ENCODE assay signal across 14 cellular contexts in the genomic region with DNA sequence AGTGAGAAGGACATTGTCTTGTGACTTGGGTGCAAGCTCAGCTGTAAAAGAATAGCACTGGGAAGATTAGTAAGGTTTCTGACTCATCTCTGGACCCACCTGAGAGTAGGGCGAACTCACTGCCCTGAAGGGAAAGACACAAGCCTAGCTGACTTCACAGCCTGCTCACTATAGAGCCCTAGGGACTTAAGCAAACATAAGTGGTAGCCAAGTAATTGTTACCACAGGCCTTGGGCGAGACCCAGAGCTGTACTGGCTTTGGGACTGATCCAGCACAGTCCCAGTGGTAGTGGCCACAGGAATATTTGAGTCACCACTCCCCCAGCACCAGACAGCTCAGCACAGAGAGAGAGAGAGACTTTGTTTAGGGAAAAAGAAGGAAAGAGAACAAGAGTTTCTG.
DNase-seq lines count a peak whose midpoint lies in the region; ATAC-seq and TF ChIP-seq lines count a peak whose summit lies in the region.
"Had no signal": no experiment of that assay in that cellular context is flagged by ENCODE, and none has a peak within 500 bp of the region (broad histone marks: within the 10 kb centered on the region; RNA-seq: fewer than 3 reads in every experiment).

No MANE protein-coding gene starts in this region.

- no peaks in the 10 kb centered on the region for H3K4me1 Mint-ChIP-seq in GM23338

- TF ChIP-seq CTCF in GM23338 (conservative IDR thresholded peaks at IDR 0.05; ENCODE audit: low read depth in 2 of 2) (no peak), PC-9 (conservative IDR thresholded peaks at IDR 0.05) (no peak), fibroblast of mammary gland (conservative IDR thresholded peaks at IDR 0.05; ENCODE audit: control insufficient read depth, insufficient read depth, low read depth, low read length) (no peak), thyroid gland (IDR thresholded peaks at IDR 0.05) (no peak)

- H3K9me3 ChIP-seq in PC-9 (ENCODE audit: insufficient read depth, low read depth): peaks cover 11% of the 10 kb centered on the region
- H3K9me3 ChIP-seq in thyroid gland: no peaks in the 10 kb centered on the region

- peaks cover 4% of the 10 kb centered on the region for H3K27me3 Mint-ChIP-seq in GM23338 (ENCODE audit: insufficient read depth, low read depth, poor library complexity)

- H4K20me1 ChIP-seq in GM23338 (replicated peaks; ENCODE audit: insufficient read depth) (no peaks in the 10 kb centered on the region), PC-9 (ENCODE audit: insufficient read depth) (no peaks in the 10 kb centered on the region)

- intact Hi-C loops in PC-9 (cut with micrococcal nuclease; ENCODE audit: unreplicated experiment) (loop anchor here (1.0 to 5.0 kb wide), 3 partner anchors 105 to 430 kb away; partner anchors contain the start of gene TBL1XR1), thyroid gland (cut with DNase I) (no loop called here)

- H3F3A ChIP-seq in GM23338 (replicated peaks; ENCODE audit: low read depth): no peaks in the 10 kb centered on the region
- peaks cover 10% of the 10 kb centered on the region; the same call in 1 of the 2 replicates for H3F3A ChIP-seq in PC-9 (ENCODE audit: insufficient read depth, low read depth)

- H3K27ac ChIP-seq in GM23338 (ENCODE audit: low read depth) (no peak overlapping the region), PC-9 (peak overlapping the region; percentile 58), thyroid gland (no peak overlapping the region)
- H3K27ac ChIP-seq: VCaP had no signal

- POLR2A ChIA-PET in PC-9 (lab: Charles Lee; ENCODE audit: unreplicated experiment): interaction anchor here (0.7 kb wide), 1 partner anchor 798 kb away, joined by 7 read pairs; no protein-coding TSS in a partner anchor

- H3K9me2 ChIP-seq in GM23338 (ENCODE audit: insufficient read depth) (peaks cover 6% of the 10 kb centered on the region), PC-9 (ENCODE audit: insufficient read depth) (no peaks in the 10 kb centered on the region)

- peaks cover 12% of the 10 kb centered on the region; the same call in 2 of the 3 replicates for H3K36me3 Mint-ChIP-seq in GM23338 (ENCODE audit: low read depth)

- H3K9me3 Mint-ChIP-seq in GM23338: peaks cover 23% of the 10 kb centered on the region

- CTCF ChIA-PET in PC-9 (lab: Charles Lee): interaction anchor here (0.9 to 1.0 kb wide), 2 partner anchors 103 to 105 kb away, joined by 3 read pairs; no protein-coding TSS in a partner anchor

- 0 out of 2 replicates have a peak overlapping the region, but pooled peaks have one; percentile 61 for H3K27ac Mint-ChIP-seq in GM23338
- H3K27ac Mint-ChIP-seq: activated T-cell treated with anti-CD3 and anti-CD28 coated beads, Interleukin-2, amount 50 U/mL, for 72 hours had no signal

- no peak overlapping the region for H2AFZ ChIP-seq in GM23338
- H2AFZ ChIP-seq in PC-9: no peak overlapping the region; the same call in 1 of the 2 replicates

- H3K4me3 ChIP-seq in GM23338 (no peak overlapping the region), PC-9 (no peak overlapping the region), fibroblast of mammary gland (ENCODE audit: control insufficient read depth, low read depth, low read length) (no peak overlapping the region), thyroid gland (replicated peaks in 1 of 3) (no peak overlapping the region)

- no TSS peak for BruUV-seq in PC-9 (replicated peaks; lab: Mats Ljungman, UMichigan)

- DNase-seq in GM23338 (ENCODE audit: low spot score): no peak
- DNase-seq in PC-9: peak; percentile 87
- peak; percentile 75 for DNase-seq in fibroblast of mammary gland (ENCODE audit: low read depth)
- peak; percentile 4 to 14 for DNase-seq in thyroid gland
- DNase-seq in SIG-M5 (lab: John Stamatoyannopoulos, UW): no peak
- no peak for DNase-seq in left lobe of liver (ENCODE audit: low spot score)
- DNase-seq: activated T-cell treated with anti-CD3 and anti-CD28 coated beads, Interleukin-2, amount 50 U/mL, for 72 hours; DND-41; hippocampal formation; NCI-H1930; OCI-M1 had no signal

- H3K4me1 ChIP-seq in GM23338 (ENCODE audit: insufficient read depth) (no peaks in the 10 kb centered on the region), PC-9 (replicated peaks; ENCODE audit: insufficient read depth) (peaks cover 21% of the 10 kb centered on the region), thyroid gland (no peaks in the 10 kb centered on the region)

- no peak overlapping the region for H3K4me3 Mint-ChIP-seq in GM23338
- H3K4me3 Mint-ChIP-seq: activated T-cell treated with anti-CD3 and anti-CD28 coated beads, Interleukin-2, amount 50 U/mL, for 72 hours had no signal

- H3K4me2 ChIP-seq in GM23338 (no peak overlapping the region), PC-9 (peak overlapping the region; percentile 34)

- H3K27me3 ChIP-seq in GM23338 (ENCODE audit: insufficient read depth) (no peaks in the 10 kb centered on the region), PC-9 (ENCODE audit: insufficient read depth, low read depth) (no peaks in the 10 kb centered on the region), thyroid gland (no peaks in the 10 kb centered on the region)

- H3K79me2 ChIP-seq in GM23338 (replicated peaks; ENCODE audit: insufficient read depth) (no peaks in the 10 kb centered on the region), PC-9 (ENCODE audit: low read depth) (no peaks in the 10 kb centered on the region)

- no peaks in the 10 kb centered on the region for H3K36me3 ChIP-seq in GM23338 (ENCODE audit: insufficient read depth)
- no peaks in the 10 kb centered on the region for H3K36me3 ChIP-seq in PC-9 (ENCODE audit: low read depth)
- H3K36me3 ChIP-seq in thyroid gland: no peaks in the 10 kb centered on the region

- ATAC-seq in GM23338 (no peak), HG02623 (IDR thresholded peaks at IDR 0.05; ENCODE audit: unreplicated experiment) (no peak), left lobe of liver (no peak), GM21390 (IDR thresholded peaks at IDR 0.05; ENCODE audit: unreplicated experiment) (no peak)
- ATAC-seq: activated T-cell treated with anti-CD3 and anti-CD28 coated beads, Interleukin-2, amount 50 U/mL, for 72 hours had no signal

- WGBS in thyroid gland, 2 donors: 44 to 72% methylated on average over 2 of the region's 2 CpGs

- no peak for TF ChIP-seq POLR2A in thyroid gland (IDR thresholded peaks at IDR 0.05)

TF ChIP-seq in GM23338, 12 proteins besides CTCF, POLR2A, EP300 and RAD21 (continues in another document):
- TF ChIP-seq, protein P1, sequence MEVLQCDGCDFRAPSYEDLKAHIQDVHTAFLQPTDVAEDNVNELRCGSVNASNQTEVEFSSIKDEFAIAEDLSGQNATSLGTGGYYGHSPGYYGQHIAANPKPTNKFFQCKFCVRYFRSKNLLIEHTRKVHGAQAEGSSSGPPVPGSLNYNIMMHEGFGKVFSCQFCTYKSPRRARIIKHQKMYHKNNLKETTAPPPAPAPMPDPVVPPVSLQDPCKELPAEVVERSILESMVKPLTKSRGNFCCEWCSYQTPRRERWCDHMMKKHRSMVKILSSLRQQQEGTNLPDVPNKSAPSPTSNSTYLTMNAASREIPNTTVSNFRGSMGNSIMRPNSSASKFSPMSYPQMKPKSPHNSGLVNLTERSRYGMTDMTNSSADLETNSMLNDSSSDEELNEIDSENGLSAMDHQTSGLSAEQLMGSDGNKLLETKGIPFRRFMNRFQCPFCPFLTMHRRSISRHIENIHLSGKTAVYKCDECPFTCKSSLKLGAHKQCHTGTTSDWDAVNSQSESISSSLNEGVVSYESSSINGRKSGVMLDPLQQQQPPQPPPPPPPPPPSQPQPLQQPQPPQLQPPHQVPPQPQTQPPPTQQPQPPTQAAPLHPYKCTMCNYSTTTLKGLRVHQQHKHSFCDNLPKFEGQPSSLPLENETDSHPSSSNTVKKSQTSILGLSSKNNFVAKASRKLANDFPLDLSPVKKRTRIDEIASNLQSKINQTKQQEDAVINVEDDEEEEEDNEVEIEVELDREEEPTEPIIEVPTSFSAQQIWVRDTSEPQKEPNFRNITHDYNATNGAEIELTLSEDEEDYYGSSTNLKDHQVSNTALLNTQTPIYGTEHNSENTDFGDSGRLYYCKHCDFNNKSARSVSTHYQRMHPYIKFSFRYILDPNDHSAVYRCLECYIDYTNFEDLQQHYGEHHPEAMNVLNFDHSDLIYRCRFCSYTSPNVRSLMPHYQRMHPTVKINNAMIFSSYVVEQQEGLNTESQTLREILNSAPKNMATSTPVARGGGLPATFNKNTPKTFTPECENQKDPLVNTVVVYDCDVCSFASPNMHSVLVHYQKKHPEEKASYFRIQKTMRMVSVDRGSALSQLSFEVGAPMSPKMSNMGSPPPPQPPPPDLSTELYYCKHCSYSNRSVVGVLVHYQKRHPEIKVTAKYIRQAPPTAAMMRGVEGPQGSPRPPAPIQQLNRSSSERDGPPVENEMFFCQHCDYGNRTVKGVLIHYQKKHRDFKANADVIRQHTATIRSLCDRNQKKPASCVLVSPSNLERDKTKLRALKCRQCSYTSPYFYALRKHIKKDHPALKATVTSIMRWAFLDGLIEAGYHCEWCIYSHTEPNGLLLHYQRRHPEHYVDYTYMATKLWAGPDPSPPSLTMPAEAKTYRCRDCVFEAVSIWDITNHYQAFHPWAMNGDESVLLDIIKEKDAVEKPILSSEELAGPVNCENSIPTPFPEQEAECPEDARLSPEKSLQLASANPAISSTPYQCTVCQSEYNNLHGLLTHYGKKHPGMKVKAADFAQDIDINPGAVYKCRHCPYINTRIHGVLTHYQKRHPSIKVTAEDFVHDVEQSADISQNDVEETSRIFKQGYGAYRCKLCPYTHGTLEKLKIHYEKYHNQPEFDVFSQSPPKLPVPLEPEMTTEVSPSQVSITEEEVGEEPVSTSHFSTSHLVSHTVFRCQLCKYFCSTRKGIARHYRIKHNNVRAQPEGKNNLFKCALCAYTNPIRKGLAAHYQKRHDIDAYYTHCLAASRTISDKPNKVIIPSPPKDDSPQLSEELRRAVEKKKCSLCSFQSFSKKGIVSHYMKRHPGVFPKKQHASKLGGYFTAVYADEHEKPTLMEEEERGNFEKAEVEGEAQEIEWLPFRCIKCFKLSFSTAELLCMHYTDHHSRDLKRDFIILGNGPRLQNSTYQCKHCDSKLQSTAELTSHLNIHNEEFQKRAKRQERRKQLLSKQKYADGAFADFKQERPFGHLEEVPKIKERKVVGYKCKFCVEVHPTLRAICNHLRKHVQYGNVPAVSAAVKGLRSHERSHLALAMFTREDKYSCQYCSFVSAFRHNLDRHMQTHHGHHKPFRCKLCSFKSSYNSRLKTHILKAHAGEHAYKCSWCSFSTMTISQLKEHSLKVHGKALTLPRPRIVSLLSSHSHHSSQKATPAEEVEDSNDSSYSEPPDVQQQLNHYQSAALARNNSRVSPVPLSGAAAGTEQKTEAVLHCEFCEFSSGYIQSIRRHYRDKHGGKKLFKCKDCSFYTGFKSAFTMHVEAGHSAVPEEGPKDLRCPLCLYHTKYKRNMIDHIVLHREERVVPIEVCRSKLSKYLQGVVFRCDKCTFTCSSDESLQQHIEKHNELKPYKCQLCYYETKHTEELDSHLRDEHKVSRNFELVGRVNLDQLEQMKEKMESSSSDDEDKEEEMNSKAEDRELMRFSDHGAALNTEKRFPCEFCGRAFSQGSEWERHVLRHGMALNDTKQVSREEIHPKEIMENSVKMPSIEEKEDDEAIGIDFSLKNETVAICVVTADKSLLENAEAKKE (CRISPR knock-in tag; IDR thresholded peaks at IDR 0.05): no peak
- no peak for TF ChIP-seq ZNF114 (CRISPR knock-in tag; IDR thresholded peaks at IDR 0.05)
- no peak for TF ChIP-seq EZH2phosphoT487 (IDR thresholded peaks at IDR 0.05; ENCODE audit: unreplicated experiment)

Comparison
In these comparisons a context has a peak if more than half of its experiments do, and no peak if none do; other contexts are left out.
1. DNase-seq: peak in PC-9 (2 of 2), fibroblast of mammary gland (single experiment) and thyroid gland (2 of 2); none in GM23338 (single experiment), SIG-M5 (single experiment) and left lobe of liver (single experiment).